In genomic region chr15:52735231-52736089, GRCh38 we compare ENCODE assay signal across 8 cellular contexts. TPM values are rescaled to one million over a fixed set of nuclear protein-coding genes. Genes with fewer than 3 reads are reported as not detected.
A peak's percentile ranks its signal among the peaks of the same experiment; 100 is the strongest.
DNase-seq lines count a peak whose midpoint lies in the region; ATAC-seq and TF ChIP-seq lines count a peak whose summit lies in the region.

No MANE protein-coding gene starts in this region.

- H2BK20ac ChIP-seq in IMR-90 (ENCODE audit: low read depth, low read length), result no peak overlapping the region

- no peaks in the 10 kb centered on the region for H3K9me3 Mint-ChIP-seq in CD14-positive monocyte
- H3K9me3 Mint-ChIP-seq in stimulated activated memory B cell treated with anti-CD40 and anti-IgM and Interleukin-4, amounts not matched to agents 10 μg/mL and 1 μg/mL and 100 μg/mL, for 72 hours, result no peaks in the 10 kb centered on the region

- H4K20me1 ChIP-seq in IMR-90 (ENCODE audit: insufficient read depth, low read length), result no peaks in the 10 kb centered on the region
- no peaks in the 10 kb centered on the region for H4K20me1 ChIP-seq in OCI-LY1 (ENCODE audit: insufficient read depth, low read length)

- H3K4me1 ChIP-seq in IMR-90 (ENCODE audit: control insufficient read depth, insufficient read depth, low read length), result no peaks in the 10 kb centered on the region
- H3K4me1 ChIP-seq in OCI-LY1 (ENCODE audit: insufficient read depth, low read length, severe bottlenecking), result peaks cover 32% of the 10 kb centered on the region

- H3K36me3 Mint-ChIP-seq in CD14-positive monocyte, result no peaks in the 10 kb centered on the region
- H3K36me3 Mint-ChIP-seq in stimulated activated memory B cell treated with anti-CD40 and anti-IgM and Interleukin-4, amounts not matched to agents 10 μg/mL and 1 μg/mL and 100 μg/mL, for 72 hours, result no peaks in the 10 kb centered on the region

- no peaks in the 10 kb centered on the region; the same call in 1 of the 2 replicates for H3K27me3 ChIP-seq in IMR-90 (ENCODE audit: control insufficient read depth, insufficient read depth, low read length)
- no peaks in the 10 kb centered on the region for H3K27me3 ChIP-seq in OCI-LY1 (ENCODE audit: insufficient read depth, low read length)

- H3K14ac ChIP-seq in IMR-90 (replicated peaks; ENCODE audit: low read depth, low read length), result no peak overlapping the region

- POLR2A ChIA-PET in IMR-90 (lab: Charles Lee; ENCODE audit: unreplicated experiment), result no interaction called here

- no peak overlapping the region for H3K27ac ChIP-seq in IMR-90 (ENCODE audit: insufficient read depth, low read length)
- no peak overlapping the region for H3K27ac ChIP-seq in OCI-LY1 (ENCODE audit: low read depth, low read length, poor library complexity, severe bottlenecking)

- no peaks in the 10 kb centered on the region for H3F3A ChIP-seq in OCI-LY1 (ENCODE audit: insufficient read depth, low read length)

- H3K27me3 Mint-ChIP-seq in CD14-positive monocyte (ENCODE audit: low read depth in 3 of 3), result peaks cover 0 to 6% (median 3%) of the 10 kb centered on the region in 3 donors
- H3K27me3 Mint-ChIP-seq in stimulated activated memory B cell treated with anti-CD40 and anti-IgM and Interleukin-4, amounts not matched to agents 10 μg/mL and 1 μg/mL and 100 μg/mL, for 72 hours, result no peaks in the 10 kb centered on the region

- intact Hi-C loops in CD14-positive monocyte (cut with micrococcal nuclease) (loop anchor here (1.0 to 10.0 kb wide), 3 partner anchors 401 to 479 kb away; no protein-coding TSS in a partner anchor), IMR-90 (cut with micrococcal nuclease) (loop anchor here (1.0 to 10.0 kb wide), 5 partner anchors 57 to 553 kb away; partner anchors contain the start of genes ARPP19, ATOSA and MYO5A)

- in situ Hi-C loops in IMR-90 (cut with MboI; ENCODE audit: low sequenced_read_pairs), result loop anchor here (10.0 kb wide), 1 partner anchor 401 kb away; no protein-coding TSS in a partner anchor

- no TSS peak for BruUV-seq in IMR-90 (replicated peaks; lab: Mats Ljungman, UMichigan)

- H4K91ac ChIP-seq in IMR-90 (ENCODE audit: insufficient read depth, low read depth, low read length), result no peak overlapping the region

- no peak overlapping the region for H3K18ac ChIP-seq in IMR-90 (ENCODE audit: low read depth, low read length)

- H3K4me3 ChIP-seq in IMR-90 (ENCODE audit: insufficient read depth, low read depth, low read length) (no peak overlapping the region), OCI-LY1 (ENCODE audit: low read depth, low read length, poor library complexity, severe bottlenecking) (no peak overlapping the region)

- H3K36me3 ChIP-seq in IMR-90 (ENCODE audit: control insufficient read depth, insufficient read depth, low read length) (no peaks in the 10 kb centered on the region), OCI-LY1 (ENCODE audit: insufficient read depth, low read length) (no peaks in the 10 kb centered on the region)

- H4K8ac ChIP-seq in IMR-90 (ENCODE audit: low read depth in 2 of 2, low read length in 2 of 2), result no peak overlapping the region

- no CpG with 5 or more reads among the region's 4 CpGs for WGBS in IMR-90 (ENCODE audit: extremely low coverage in 2 of 2, insufficient read length in 1 of 2), 2 experiments

- no peaks in the 10 kb centered on the region for H3K79me2 ChIP-seq in OCI-LY1 (ENCODE audit: insufficient read depth, low read length)

- H3K4ac ChIP-seq in IMR-90 (ENCODE audit: low read depth, low read length), result no peak overlapping the region

- H2BK5ac ChIP-seq in IMR-90 (ENCODE audit: low read depth, low read length, poor library complexity, severe bottlenecking), result no peak overlapping the region

- peaks cover 8% of the 10 kb centered on the region for H3K4me1 Mint-ChIP-seq in CD14-positive monocyte
- H3K4me1 Mint-ChIP-seq in stimulated activated memory B cell treated with anti-CD40 and anti-IgM and Interleukin-4, amounts not matched to agents 10 μg/mL and 1 μg/mL and 100 μg/mL, for 72 hours, result peaks cover 1% of the 10 kb centered on the region

- H3K23ac ChIP-seq in IMR-90 (ENCODE audit: low read depth, low read length), result no peak overlapping the region

- H3K4me3 Mint-ChIP-seq in CD14-positive monocyte, result no peak overlapping the region
- no peak overlapping the region for H3K4me3 Mint-ChIP-seq in stimulated activated memory B cell treated with anti-CD40 and anti-IgM and Interleukin-4, amounts not matched to agents 10 μg/mL and 1 μg/mL and 100 μg/mL, for 72 hours

- no peaks in the 10 kb centered on the region for H3K79me1 ChIP-seq in IMR-90 (ENCODE audit: low read depth in 1 of 2, low read length in 2 of 2)

- TF ChIP-seq POLR2A in IMR-90 (IDR thresholded peaks at IDR 0.05; ENCODE audit: low read depth, low read length), result no peak

- no peak overlapping the region for H2BK15ac ChIP-seq in IMR-90 (ENCODE audit: low read depth, low read length)

- H3K27ac Mint-ChIP-seq in CD14-positive monocyte, result no peak overlapping the region
- H3K27ac Mint-ChIP-seq in stimulated activated memory B cell treated with anti-CD40 and anti-IgM and Interleukin-4, amounts not matched to agents 10 μg/mL and 1 μg/mL and 100 μg/mL, for 72 hours, result no peak overlapping the region

- no peak overlapping the region for H4K5ac ChIP-seq in IMR-90 (ENCODE audit: low read depth, low read length)

- H3K9me3 ChIP-seq in IMR-90 (ENCODE audit: control insufficient read depth, insufficient read depth, low read length) (no peaks in the 10 kb centered on the region), OCI-LY1 (ENCODE audit: low read length) (no peaks in the 10 kb centered on the region)

- H2AFZ ChIP-seq in IMR-90 (replicated peaks; ENCODE audit: low read length, poor library complexity) (no peak overlapping the region), OCI-LY1 (ENCODE audit: low read length) (no peak overlapping the region)

- CTCF ChIA-PET in IMR-90 (lab: Yijun Ruan, JAX), result interaction anchor here (0.6 kb wide), 3 partner anchors 20 to 409 kb away, joined by 3 read pairs; no protein-coding TSS in a partner anchor

- H3K9me2 ChIP-seq in OCI-LY1 (ENCODE audit: low read depth, low read length), result no peaks in the 10 kb centered on the region

- no peak overlapping the region for H2AK9ac ChIP-seq in IMR-90 (replicated peaks; ENCODE audit: low read depth, low read length, poor library complexity)

- no peak for DNase-seq in CD14-positive monocyte (ENCODE audit: low spot score)
- DNase-seq in IMR-90, result peak; percentile 71
- DNase-seq in activated CD8-positive, alpha-beta memory T cell treated with anti-CD3 and anti-CD28 coated beads, Interleukin-2, amount 50 U/mL, for 24 hours (ENCODE audit: extremely low read depth), result peak; percentile 33
- DNase-seq in epidermal melanocyte (ENCODE audit: insufficient read length, low spot score), result peak; percentile 51
- peak; percentile 85 for DNase-seq in myocyte (ENCODE audit: low read depth)

- H3K4me2 ChIP-seq in IMR-90 (ENCODE audit: low read depth, low read length) (no peak overlapping the region), OCI-LY1 (ENCODE audit: low read length) (no peak overlapping the region)

- peak; percentile 94 for TF ChIP-seq RAD21 in IMR-90 (IDR thresholded peaks at IDR 0.05; ENCODE audit: low read length)

- TF ChIP-seq CTCF in CD14-positive monocyte (IDR thresholded peaks at IDR 0.05) (peak; percentile 86), IMR-90 (conservative IDR thresholded peaks at IDR 0.05; ENCODE audit: low read depth, low read length) (peak; percentile 84), OCI-LY1 (IDR thresholded peaks at IDR 0.05; ENCODE audit: low read length) (peak; percentile 90)

- dilution Hi-C loops in IMR-90 (cut with HindIII; ENCODE audit: low sequenced_read_pairs, unreplicated experiment), result no loop called here

- no peaks in the 10 kb centered on the region for H3K9me1 ChIP-seq in IMR-90 (ENCODE audit: insufficient read depth, low read length)

- no peak overlapping the region for H2AK5ac ChIP-seq in IMR-90 (ENCODE audit: low read depth, low read length)

- H3K56ac ChIP-seq in IMR-90 (ENCODE audit: extremely low read depth, insufficient read depth, low read length), result no peak overlapping the region

- H2BK120ac ChIP-seq in IMR-90 (ENCODE audit: low read depth, low read length), result no peak overlapping the region

- ATAC-seq in GM19452 (IDR thresholded peaks at IDR 0.05; ENCODE audit: unreplicated experiment) (peak; percentile 78), IMR-90 (ENCODE audit: low read depth) (peak; percentile 89)
- ATAC-seq in stimulated activated memory B cell treated with anti-CD40 and anti-IgM and Interleukin-4, amounts not matched to agents 10 μg/mL and 1 μg/mL and 100 μg/mL, for 72 hours, result peak; percentile 78

- H3K9ac ChIP-seq in IMR-90 (ENCODE audit: low read depth, low read length) (no peak overlapping the region), OCI-LY1 (ENCODE audit: low read length) (no peak overlapping the region)

TF ChIP-seq in IMR-90, 13 proteins besides CTCF, POLR2A, EP300 and RAD21:
- 0 out of 2 replicates have a peak, but pooled peaks have one; percentile 2 for TF ChIP-seq CEBPB (IDR thresholded peaks at IDR 0.05; ENCODE audit: low read depth, low read length)
- peak; percentile 82 for TF ChIP-seq SMC3 (IDR thresholded peaks at IDR 0.05; ENCODE audit: low read depth, low read length)
- no peak for TF ChIP-seq ELK1 (IDR thresholded peaks at IDR 0.05; ENCODE audit: borderline replicate concordance, low read depth, low read length)
- TF ChIP-seq MXI1 (IDR thresholded peaks at IDR 0.05; ENCODE audit: borderline replicate concordance, low read depth, low read length), result no peak
- no peak for TF ChIP-seq MAZ (IDR thresholded peaks at IDR 0.05; ENCODE audit: borderline replicate concordance, low read depth, low read length)
- no peak for TF ChIP-seq NFE2L2 (IDR thresholded peaks at IDR 0.05; ENCODE audit: low read depth, low read length)

RNA-seq across cellular contexts. Expression of gene ONECUT1, which starts 54.7 kb away (rescaled TPM):
- polyA plus RNA-seq in CD14-positive monocyte (not detected), IMR-90 (2012; rRNA removed) (not detected in 2 replicates)
- total RNA-seq in IMR-90 (2012; rRNA removed) (not detected in 2 replicates), myocyte (not detected in 2 replicates)
- polyA plus RNA-seq in IMR-90 (2012; cell fraction: cytosol; rRNA removed), result not detected in 2 replicates
- polyA plus RNA-seq in IMR-90 (2012; cell fraction: nucleus; rRNA removed; ENCODE audit: low replicate concordance), result not detected in 2 replicates
- not detected for polyA plus RNA-seq in myocyte (2012)

RNA-seq across cellular contexts. Expression of gene ATOSA, which starts 56.3 kb away (rescaled TPM):
- 1 to 10 TPM; 2.1 to 3.5 TPM for polyA plus RNA-seq in CD14-positive monocyte
- total RNA-seq in IMR-90 (2012; rRNA removed), result 17.2 and 23.9 TPM in 2 replicates
- polyA plus RNA-seq in IMR-90 (2012; rRNA removed), result 9.4 and 13.2 TPM in 2 replicates
- 2.5 and 4.2 TPM in 2 replicates for polyA plus RNA-seq in IMR-90 (2012; cell fraction: cytosol; rRNA removed)
- 7.6 and 66.2 TPM in 2 replicates for polyA plus RNA-seq in IMR-90 (2012; cell fraction: nucleus; rRNA removed; ENCODE audit: low replicate concordance)
- 27.3 and 34.8 TPM in 2 replicates for total RNA-seq in myocyte
- polyA plus RNA-seq in myocyte (2012), result 16.9 TPM
